In the genomic region with DNA sequence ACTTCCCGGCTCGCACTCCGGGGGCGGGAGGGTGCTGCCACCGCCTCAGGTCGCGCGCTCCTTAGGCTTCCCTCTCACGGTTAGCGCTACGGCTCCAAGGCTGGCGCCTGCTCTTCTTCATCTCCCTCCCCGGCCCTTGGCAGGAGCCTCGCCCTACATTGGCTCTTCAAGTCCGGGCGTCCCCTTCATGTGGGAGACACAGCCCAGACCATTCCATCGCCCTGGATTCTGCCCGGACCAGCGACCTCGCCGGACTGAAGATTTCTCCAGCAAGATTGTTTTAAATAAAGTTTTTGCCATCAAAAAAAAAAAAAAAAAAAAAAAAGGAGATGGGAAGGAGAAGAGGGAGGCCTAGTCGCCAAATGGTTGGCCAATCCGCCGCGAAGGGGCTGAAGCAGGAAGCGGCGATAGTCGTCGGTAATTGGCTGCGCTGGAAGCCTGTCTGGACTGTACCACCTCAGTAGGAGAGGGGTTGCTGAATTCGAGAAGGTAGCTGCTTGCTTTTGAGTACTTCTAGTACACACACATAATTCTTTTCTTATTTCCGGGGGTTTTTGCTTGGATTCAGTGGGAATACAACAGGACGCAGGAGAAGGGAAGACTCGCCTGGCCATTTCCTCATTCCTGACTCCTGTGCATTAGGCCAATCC, we compare ENCODE assay signal across 8 cellular contexts. TPM values are rescaled to one million over a fixed set of nuclear protein-coding genes. Genes with fewer than 3 reads are reported as not detected.
A peak's percentile ranks its signal among the peaks of the same experiment; 100 is the strongest.
DNase-seq lines count a peak whose midpoint lies in the region; ATAC-seq and TF ChIP-seq lines count a peak whose summit lies in the region.

No MANE protein-coding gene starts in this region.

- peak overlapping the region; percentile 94 for H3K4me3 Mint-ChIP-seq in endodermal cell

- no peaks in the 10 kb centered on the region for H3K9me3 ChIP-seq in endodermal cell (ENCODE audit: control insufficient read depth, low read length)

- H3K36me3 ChIP-seq in endodermal cell (ENCODE audit: control insufficient read depth, insufficient read depth, low read length): peaks cover 10% of the 10 kb centered on the region

- H3K27ac ChIP-seq in endodermal cell (ENCODE audit: low read depth, low read length): peak overlapping the region; percentile 99

- H3K9ac ChIP-seq in endodermal cell (ENCODE audit: extremely low read depth, low read length, poor library complexity, severe bottlenecking): peak overlapping the region; percentile 97

- no peaks in the 10 kb centered on the region for H3K27me3 ChIP-seq in endodermal cell (ENCODE audit: control insufficient read depth, insufficient read depth, low read length, poor library complexity, severe bottlenecking)

- in situ Hi-C loops in Caki2 (cut with HindIII; ENCODE audit: low pct_unique_long_range_greater_than_20kb, low sequenced_read_pairs): no loop called here

- peak; percentile 62 for ATAC-seq in GM21390 (IDR thresholded peaks at IDR 0.05; ENCODE audit: unreplicated experiment)

- H3K9me3 Mint-ChIP-seq in endodermal cell: no peaks in the 10 kb centered on the region

- DNase-seq in Caki2 (ENCODE audit: low read depth) (peak; percentile 96), HUDEP-2 (lab: John Stamatoyannopoulos, UW; ENCODE audit: unreplicated experiment in 76 of 76) (peak; percentile 24 to 99 (median 93)), NOMO-1 treated with dmso at 0.1 percent for 144 hours (lab: John Stamatoyannopoulos, UW; ENCODE audit: unreplicated experiment) (peak; percentile 97), endodermal cell (peak; percentile 96), mesenteric fat pad (ENCODE audit: low spot score) (peak; percentile 97)
- DNase-seq in activated CD8-positive, alpha-beta memory T cell treated with anti-CD3 and anti-CD28 coated beads, Interleukin-2, amount 50 U/mL, for 24 hours (ENCODE audit: extremely low read depth): peak; percentile 86
- DNase-seq in stimulated activated CD8-positive, alpha-beta memory T cell treated with anti-CD3 and anti-CD28 coated beads, Interleukin-15, amount 100 ng/mL, for 1 hour (ENCODE audit: low read depth): peak; percentile 80

- 0% methylated on average over 11 to 33 of the region's 34 CpGs for WGBS in endodermal cell (ENCODE audit: insufficient coverage in 1 of 2, insufficient read length in 1 of 2), 2 experiments

- peak; percentile 0 for TF ChIP-seq CTCF in endodermal cell (conservative IDR thresholded peaks at IDR 0.05)

- peaks cover 11% of the 10 kb centered on the region for H3K36me3 Mint-ChIP-seq in endodermal cell (ENCODE audit: low read depth)

- H3K4me1 ChIP-seq in endodermal cell (ENCODE audit: control insufficient read depth, insufficient read depth, low read length): no peaks in the 10 kb centered on the region

- H3K27ac Mint-ChIP-seq in endodermal cell: peak overlapping the region; percentile 100

- peaks cover 16% of the 10 kb centered on the region for H3K4me1 Mint-ChIP-seq in endodermal cell

- H3K27me3 Mint-ChIP-seq in endodermal cell (ENCODE audit: insufficient read depth): no peaks in the 10 kb centered on the region

- peak overlapping the region; percentile 92 for H3K4me3 ChIP-seq in endodermal cell (ENCODE audit: low read length)

RNA-seq across cellular contexts. Expression of a gene that starts 0.7 kb away (rescaled TPM):
- 36.9 and 50.6 TPM in 2 replicates for total RNA-seq in Caki2 (2014; rRNA removed; shearing (Covaris generic); ENCODE audit: low replicate concordance)
- 10 to 100 TPM; 70.7 to 77.1 TPM for total RNA-seq in endodermal cell
- polyA plus RNA-seq in endodermal cell (2013, experiment 1 of 2): 30.5 TPM
- 31.6 TPM for polyA plus RNA-seq in endodermal cell (2013, experiment 2 of 2)
- total RNA-seq in mesenteric fat pad: 65.4 TPM

RNA-seq across cellular contexts. Expression of a gene that starts 9.6 kb away (rescaled TPM):
- 12.6 and 13.2 TPM in 2 replicates for total RNA-seq in Caki2 (2014; rRNA removed; shearing (Covaris generic); ENCODE audit: low replicate concordance)
- 10 to 100 TPM; 23.7 to 25.2 TPM for total RNA-seq in endodermal cell
- 17.7 TPM for polyA plus RNA-seq in endodermal cell (2013, experiment 1 of 2)
- 15.0 TPM for polyA plus RNA-seq in endodermal cell (2013, experiment 2 of 2)
- 12.0 TPM for total RNA-seq in mesenteric fat pad

RNA-seq across cellular contexts. Expression of a gene that starts 17.5 kb away (rescaled TPM):
- total RNA-seq in Caki2 (2014; rRNA removed; shearing (Covaris generic); ENCODE audit: low replicate concordance): 0.14 TPM in 1 of 2 replicates, not detected in the other
- total RNA-seq in endodermal cell (not detected), mesenteric fat pad (0.71 TPM)
- 2.8 TPM for polyA plus RNA-seq in endodermal cell (2013, experiment 1 of 2)
- polyA plus RNA-seq in endodermal cell (2013, experiment 2 of 2): 2.0 TPM

RNA-seq across cellular contexts. Expression of a gene that starts 44.8 kb away (rescaled TPM):
- total RNA-seq in Caki2 (2014; rRNA removed; shearing (Covaris generic); ENCODE audit: low replicate concordance): 14.9 and 32.0 TPM in 2 replicates
- total RNA-seq in endodermal cell (10 to 100 TPM; 18.5 TPM), mesenteric fat pad (14.4 TPM)
- polyA plus RNA-seq in endodermal cell (2013, experiment 1 of 2): 30.2 TPM
- 28.0 TPM for polyA plus RNA-seq in endodermal cell (2013, experiment 2 of 2)

RNA-seq across cellular contexts. Expression of a gene that starts 45.2 kb away (rescaled TPM):
- total RNA-seq in Caki2 (2014; rRNA removed; shearing (Covaris generic); ENCODE audit: low replicate concordance): 82.1 and 92.7 TPM in 2 replicates
- 10 to 100 TPM; 67.6 to 79.2 TPM for total RNA-seq in endodermal cell
- 72.3 TPM for polyA plus RNA-seq in endodermal cell (2013, experiment 1 of 2)
- 62.6 TPM for polyA plus RNA-seq in endodermal cell (2013, experiment 2 of 2)
- total RNA-seq in mesenteric fat pad: 70.1 TPM

Comparison
In these comparisons a context has a peak if more than half of its experiments do, and no peak if none do; other contexts are left out.
1. Peak in every context shown above with its lines: DNase-seq, ATAC-seq, H3K4me3 ChIP-seq and H3K27ac ChIP-seq.